ENCODE assay signal across 23 cellular contexts in genomic region chr10:70765794-70766594, GRCh38. TPM values are rescaled to one million over a fixed set of nuclear protein-coding genes. Genes with fewer than 3 reads are reported as not detected.
A peak's percentile ranks its signal among the peaks of the same experiment; 100 is the strongest.
DNase-seq lines count a peak whose midpoint lies in the region; ATAC-seq and TF ChIP-seq lines count a peak whose summit lies in the region.
"Had no signal": no experiment of that assay in that cellular context is flagged by ENCODE, and none has a peak within 500 bp of the region (broad histone marks: within the 10 kb centered on the region; RNA-seq: fewer than 3 reads in every experiment).

No MANE protein-coding gene starts in this region.

- no peak for TF ChIP-seq EP300 in transverse colon (IDR thresholded peaks at IDR 0.05; ENCODE audit: low read depth)

- peaks cover 6% of the 10 kb centered on the region for H3K9me3 Mint-ChIP-seq in type B pancreatic cell
- H3K9me3 Mint-ChIP-seq: CD8-positive, alpha-beta T cell had no signal

- no peaks in the 10 kb centered on the region for H3K4me1 ChIP-seq in transverse colon
- H3K4me1 ChIP-seq: SJSA1 had no signal

- TF ChIP-seq CTCF in omental fat pad (IDR thresholded peaks at IDR 0.05) = no peak
- no peak for TF ChIP-seq CTCF in type B pancreatic cell (conservative IDR thresholded peaks at IDR 0.05)
- no peak for TF ChIP-seq CTCF in transverse colon (IDR thresholded peaks at IDR 0.05)

- no peaks in the 10 kb centered on the region for H3K9me3 ChIP-seq in transverse colon

- no peak for TF ChIP-seq POLR2A in transverse colon (IDR thresholded peaks at IDR 0.05)

- no peak overlapping the region for H3K27ac ChIP-seq in transverse colon
- H3K27ac ChIP-seq: 22Rv1, SJSA1 had no signal

- no peaks in the 10 kb centered on the region for H3K27me3 ChIP-seq in transverse colon
- H3K27me3 ChIP-seq: BLaER1 treated with 17β-estradiol and CSF1 and Interleukin-3, amounts not matched to agents 10 nM and 100 nM; MG63 had no signal

- peak; percentile 17 for DNase-seq in activated CD4-positive, CD25-positive, alpha-beta regulatory T cell treated with anti-CD3 and anti-CD28 coated beads, Interleukin-2, amount 50 U/mL, for 72 hours
- no peak for DNase-seq in activated CD4-positive, CD25-positive, alpha-beta regulatory T cell (lab: John Stamatoyannopoulos, UW)
- DNase-seq in cardiac septum (ENCODE audit: low spot score) (peak; percentile 62), left ventricle myocardium superior (no peak), omental fat pad (ENCODE audit: low spot score) (peak; percentile 1), type B pancreatic cell (ENCODE audit: extremely low spot score, unreplicated experiment) (peak; percentile 34), transverse colon (no peak)
- DNase-seq: CD8-positive, alpha-beta T cell; GOT3; MG63; NCI-H1417; NCI-H1694 treated with DMSO at 0.1 percent for 48 hours; NCI-H446; NCI-H526; OCI-M1 had no signal

- H3K36me3 ChIP-seq in transverse colon = no peaks in the 10 kb centered on the region
- H3K36me3 ChIP-seq: MG63, SJSA1 had no signal

- no peak for ATAC-seq in left ventricle myocardium superior
- ATAC-seq in omental fat pad (ENCODE audit: low FRiP score) = no peak
- no peak for ATAC-seq in HG02852 (IDR thresholded peaks at IDR 0.05; ENCODE audit: unreplicated experiment)
- ATAC-seq: CD8-positive, alpha-beta T cell; HCT116; Right ventricle myocardium inferior had no signal

- H3K4me1 Mint-ChIP-seq in type B pancreatic cell (ENCODE audit: unreplicated experiment) = no peaks in the 10 kb centered on the region

- H3K27ac Mint-ChIP-seq in type B pancreatic cell = no peak overlapping the region
- H3K27ac Mint-ChIP-seq: CD8-positive, alpha-beta T cell had no signal

- in situ Hi-C loops in transverse colon (cut with MboI; ENCODE audit: low pct_ligation_motif_present in 1 of 4, low pct_unique_long_range_greater_than_20kb in 1 of 4, low sequenced_read_pairs in 3 of 4) = loop anchor here in 3 of 4 donors (10.0 to 25.0 kb wide), 2 partner anchors 221 to 304 kb away; no protein-coding TSS in a partner anchor

- H3K4me3 ChIP-seq in transverse colon = no peak overlapping the region
- H3K4me3 ChIP-seq: MG63, SJSA1 had no signal

- H3K27me3 Mint-ChIP-seq in type B pancreatic cell = peaks cover 3% of the 10 kb centered on the region

- WGBS in transverse colon (ENCODE audit: low coverage in 1 of 2), 2 donors = 91 to 100% methylated on average over 1 to 8 of the region's 8 CpGs

- H3K4me3 Mint-ChIP-seq in type B pancreatic cell = no peak overlapping the region
- H3K4me3 Mint-ChIP-seq: CD8-positive, alpha-beta T cell had no signal

- intact Hi-C loops in cardiac septum (cut with DNase I) = no loop called here
- intact Hi-C loops in left ventricle myocardium superior (cut with micrococcal nuclease) = no loop called here
- intact Hi-C loops in transverse colon (cut with DNase I; ENCODE audit: low total_unique reads) = no loop called here

- no peaks in the 10 kb centered on the region for H3K36me3 Mint-ChIP-seq in type B pancreatic cell
- H3K36me3 Mint-ChIP-seq: CD8-positive, alpha-beta T cell had no signal

RNA-seq across cellular contexts. Expression of gene TBATA, which starts 19.2 kb away (rescaled TPM):
- total RNA-seq in cardiac septum (not detected), left ventricle myocardium superior (not detected), omental fat pad (not detected), type B pancreatic cell (ENCODE audit: low replicate concordance) (not detected in 2 replicates), transverse colon (not detected)
- total RNA-seq: CD8-positive, alpha-beta T cell; G401; LHCN-M2; Right ventricle myocardium inferior; SJSA1 had no signal

RNA-seq across cellular contexts. Expression of gene SGPL1, which starts 49.8 kb away (rescaled TPM):
- 17.3 TPM for total RNA-seq in cardiac septum
- total RNA-seq in left ventricle myocardium superior = 15.3 TPM
- total RNA-seq in omental fat pad = 10 to 100 TPM; 27.8 to 35.3 (median 30.2) TPM
- 70.5 and 84.3 TPM in 2 replicates for total RNA-seq in type B pancreatic cell (ENCODE audit: low replicate concordance)
- 10 to 100 TPM; 24.9 to 65.4 (median 61.3) TPM for total RNA-seq in transverse colon

Comparison
In these comparisons a context has a peak if more than half of its experiments do, and no peak if none do; other contexts are left out.
1. DNase-seq: peak in activated CD4-positive, CD25-positive, alpha-beta regulatory T cell treated with anti-CD3 and anti-CD28 coated beads, Interleukin-2, amount 50 U/mL, for 72 hours (single experiment), cardiac septum (single experiment), omental fat pad (single experiment) and type B pancreatic cell (single experiment); none in activated CD4-positive, CD25-positive, alpha-beta regulatory T cell (0 of 4), left ventricle myocardium superior (single experiment) and transverse colon (single experiment).